8 cellular contexts compared by ENCODE assay signal in genomic region chr19:55305491-55305890, GRCh38. TPM values are rescaled to one million over a fixed set of nuclear protein-coding genes. Genes with fewer than 3 reads are reported as not detected.
A peak's percentile ranks its signal among the peaks of the same experiment; 100 is the strongest.
DNase-seq lines count a peak whose midpoint lies in the region; ATAC-seq and FAIRE-seq lines count a peak whose summit lies in the region.

No MANE protein-coding gene starts in this region.

- peak; percentile 59 for ATAC-seq in effector memory CD8-positive, alpha-beta T cell (replicated peaks)
- ATAC-seq in GM18873 (IDR thresholded peaks at IDR 0.05; ENCODE audit: low FRiP score, unreplicated experiment) (no peak), GM21576 (IDR thresholded peaks at IDR 0.05; ENCODE audit: unreplicated experiment) (no peak)

- H3K4me1 ChIP-seq in small intestine (ENCODE audit: control insufficient read depth in 2 of 2, insufficient read depth in 1 of 2, low read depth in 1 of 2, low read length in 1 of 2), result peaks cover 0 to 2% of the 10 kb centered on the region in 2 donors

- H3K4me3 Mint-ChIP-seq in effector memory CD8-positive, alpha-beta T cell, result no peak overlapping the region

- WGBS in small intestine, 3 donors, result 64 to 81% (median 73%) methylated on average over 9 of the region's 9 CpGs

- H3K27ac ChIP-seq in small intestine (ENCODE audit: low read depth in 1 of 2, low read length in 1 of 2), result no peak overlapping the region

- no peaks in the 10 kb centered on the region for H3K9me3 Mint-ChIP-seq in effector memory CD8-positive, alpha-beta T cell

- peaks cover 4 to 16% of the 10 kb centered on the region in 2 donors for H3K4me1 Mint-ChIP-seq in effector memory CD8-positive, alpha-beta T cell (ENCODE audit: low read depth in 2 of 2)

- H3K9me3 ChIP-seq in small intestine (ENCODE audit: control insufficient read depth, low read depth), result no peaks in the 10 kb centered on the region

- no peak for FAIRE-seq in small intestine (lab: Jason Lieb, UNC)

- no peak overlapping the region for H3K4me3 ChIP-seq in small intestine (ENCODE audit: low read depth in 1 of 2, low read length in 2 of 2)

- H3K27me3 ChIP-seq in small intestine (ENCODE audit: control insufficient read depth in 2 of 2, insufficient read depth in 2 of 2, low read length in 2 of 2), result no peaks in the 10 kb centered on the region

- DNase-seq in GDM1 (lab: John Stamatoyannopoulos, UW), result peak; percentile 39
- DNase-seq in NAMALWA (ENCODE audit: low spot score), result peak; percentile 75
- peak; percentile 71 for DNase-seq in activated CD4-positive, alpha-beta T cell treated with anti-CD3 and anti-CD28 coated beads for 48 hours
- DNase-seq in effector memory CD8-positive, alpha-beta T cell, result peak; percentile 36 to 48 (median 39)
- peak; percentile 45 for DNase-seq in stimulated activated CD4-positive, alpha-beta T cell treated with anti-CD3 and anti-CD28 coated beads, Interleukin-1b, Interleukin-23, amount 100 ng/mL, for 48 hours
- DNase-seq in small intestine, result no peak

- peak overlapping the region in 1 of 2 donors; percentile 81 for H3K27ac Mint-ChIP-seq in effector memory CD8-positive, alpha-beta T cell

- peaks cover 16% of the 10 kb centered on the region for H3K36me3 Mint-ChIP-seq in effector memory CD8-positive, alpha-beta T cell (ENCODE audit: insufficient read depth)

- no peaks in the 10 kb centered on the region for H3K27me3 Mint-ChIP-seq in effector memory CD8-positive, alpha-beta T cell

- H3K36me3 ChIP-seq in small intestine (ENCODE audit: control insufficient read depth in 2 of 2, insufficient read depth in 2 of 2, low read length in 2 of 2), result no peaks in the 10 kb centered on the region

RNA-seq across cellular contexts. Expression of gene TMEM150B, which starts 19.6 kb away (rescaled TPM):
- polyA plus RNA-seq in small intestine, result 100 to 1,000 TPM in 1 of 3 donors, 10 to 100 TPM in 2; 33.2 to 125 (median 89.2) TPM

RNA-seq across cellular contexts. Expression of gene BRSK1, which starts 21.7 kb away (rescaled TPM):
- polyA plus RNA-seq in small intestine, result 1 to 10 TPM in 2 of 3 donors, under 1 TPM in 1; 0.22 to 2.7 (median 2.7) TPM

RNA-seq across cellular contexts. Expression of gene HSPBP1, which starts 25.6 kb away (rescaled TPM):
- polyA plus RNA-seq in small intestine, result 10 to 100 TPM; 25.9 to 61.9 (median 34.0) TPM

RNA-seq across cellular contexts. Expression of gene KMT5C, which starts 34.2 kb away (rescaled TPM):
- polyA plus RNA-seq in small intestine, result 10 to 100 TPM; 10.3 to 14.5 (median 14.1) TPM

RNA-seq across cellular contexts. Expression of gene PPP6R1, which starts 46.7 kb away (rescaled TPM):
- polyA plus RNA-seq in small intestine, result 10 to 100 TPM; 43.4 to 51.1 (median 46.7) TPM
